ENCODE assay signal across 8 cellular contexts in the genomic region with DNA sequence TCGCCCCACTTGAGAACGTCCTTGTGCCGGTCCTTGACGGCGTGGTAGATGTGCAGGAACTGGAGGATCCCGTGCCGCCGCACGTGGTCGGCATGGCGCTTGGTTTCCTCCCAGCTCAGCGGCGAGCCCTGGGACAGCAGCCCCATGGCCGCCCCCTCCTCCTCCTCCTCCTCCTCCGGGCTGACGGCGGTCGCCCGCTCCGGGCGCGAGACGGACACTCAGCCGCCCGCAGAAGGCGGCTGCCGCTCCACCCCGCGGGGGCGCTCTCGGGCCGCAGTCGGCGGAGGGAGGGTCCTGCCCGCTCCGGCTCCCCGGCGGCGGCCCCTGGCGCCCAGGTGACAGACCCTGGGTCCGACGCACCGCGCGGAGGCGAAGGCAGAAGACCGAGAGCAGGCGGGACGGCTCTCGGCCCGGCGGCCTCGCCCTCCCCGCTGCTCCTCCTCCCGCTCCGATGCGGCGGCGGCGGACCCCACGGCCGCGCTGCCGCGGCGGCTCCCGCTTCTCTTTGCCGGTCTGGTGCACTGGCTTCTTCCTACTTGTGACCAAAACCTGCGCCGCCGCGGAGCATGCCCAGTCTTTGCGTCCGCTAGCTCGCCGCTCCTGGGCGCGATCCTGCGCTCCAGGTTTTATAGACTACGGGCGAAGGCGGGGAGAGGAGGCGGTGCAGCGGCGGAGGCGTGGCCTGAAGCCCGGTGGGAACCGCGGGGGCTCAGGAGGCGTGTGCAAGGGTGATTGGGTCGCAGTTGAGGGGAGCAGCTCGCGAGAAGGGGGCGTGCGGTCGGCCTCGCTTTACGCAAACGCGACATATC. TPM values are rescaled to one million over a fixed set of nuclear protein-coding genes. Genes with fewer than 3 reads are reported as not detected.
DNase-seq lines count a peak whose midpoint lies in the region; TF ChIP-seq lines count a peak whose summit lies in the region.

A gene (minus strand): TSS at position 602 of the 809 bp plus-strand sequence. CDS start 456 bp downstream, at position 146.

- H3K9me3 Mint-ChIP-seq in neural crest cell = peaks cover 5% of the 10 kb centered on the region

- H3K4me1 Mint-ChIP-seq in neural crest cell = peaks cover 40% of the 10 kb centered on the region

- peak; percentile 38 for TF ChIP-seq CTCF in fibroblast of villous mesenchyme (IDR thresholded peaks at IDR 0.05; ENCODE audit: insufficient read depth, low read depth, low read length)
- peak; percentile 75 for TF ChIP-seq CTCF in neural crest cell (conservative IDR thresholded peaks at IDR 0.05)

- H3K27ac ChIP-seq in stomach smooth muscle (ENCODE audit: low read length) = peak within 1 kb of the TSS; percentile 88

- no peaks in the 10 kb centered on the region for H3K27me3 ChIP-seq in stomach smooth muscle (ENCODE audit: control insufficient read depth in 1 of 2, insufficient read depth in 2 of 2, low read length in 2 of 2)

- no peaks in the 10 kb centered on the region for H3K36me3 ChIP-seq in ES-I3 (ENCODE audit: insufficient read depth, low read length)
- no peaks in the 10 kb centered on the region for H3K36me3 ChIP-seq in stomach smooth muscle (ENCODE audit: control insufficient read depth in 2 of 2, insufficient read depth in 2 of 2, low read length in 2 of 2)

- H3K4me3 Mint-ChIP-seq in neural crest cell = peak within 1 kb of the TSS; percentile 99

- peaks cover 6% of the 10 kb centered on the region for H3K4me1 ChIP-seq in ES-I3 (ENCODE audit: insufficient read depth, low read length)
- peaks cover 26% of the 10 kb centered on the region for H3K4me1 ChIP-seq in stomach smooth muscle (ENCODE audit: control insufficient read depth, insufficient read depth, low read length)

- H3K36me3 Mint-ChIP-seq in neural crest cell (ENCODE audit: low read depth) = no peaks in the 10 kb centered on the region

- H3K4me3 ChIP-seq in fibroblast of villous mesenchyme (ENCODE audit: low read depth, low read length) (peak within 1 kb of the TSS; percentile 92), stomach smooth muscle (ENCODE audit: low read length in 2 of 2) (peak within 1 kb of the TSS; percentile 90 to 93)

- no peaks in the 10 kb centered on the region for H3K9me3 ChIP-seq in ES-I3 (ENCODE audit: control insufficient read depth, insufficient read depth, low read length)
- no peaks in the 10 kb centered on the region for H3K9me3 ChIP-seq in stomach smooth muscle (ENCODE audit: control insufficient read depth in 2 of 2, low read length in 2 of 2)

- DNase-seq in H4 (ENCODE audit: low spot score) (peak; percentile 97), LoVo (ENCODE audit: low spot score) (peak; percentile 94), SHP77 (lab: John Stamatoyannopoulos, UW) (peak; percentile 89 to 91), fibroblast of villous mesenchyme (ENCODE audit: low read depth) (peak; percentile 95), neural crest cell (ENCODE audit: low read depth, low spot score) (peak; percentile 90)
- peak; percentile 95 for DNase-seq in activated effector memory CD4-positive, alpha-beta T cell treated with anti-CD3 and anti-CD28 coated beads, Interleukin-2, amount 50 U/mL, for 16 hours

- peak within 1 kb of the TSS; percentile 91 for H3K9ac ChIP-seq in ES-I3 (ENCODE audit: low read depth, low read length)
- peak within 1 kb of the TSS; percentile 69 to 74 for H3K9ac ChIP-seq in stomach smooth muscle (ENCODE audit: low read length in 2 of 2)

- H3K27ac Mint-ChIP-seq in neural crest cell (ENCODE audit: unreplicated experiment) = peak within 1 kb of the TSS; percentile 99

- peaks cover 21% of the 10 kb centered on the region for H3K27me3 Mint-ChIP-seq in neural crest cell (ENCODE audit: low read depth)

RNA-seq across cellular contexts. Expression of the gene that starts here (rescaled TPM):
- total RNA-seq in H4 (2014; rRNA removed; shearing (Covaris generic)) = 58.5 and 65.4 TPM in 2 replicates
- 25.8 and 36.3 TPM in 2 replicates for total RNA-seq in fibroblast of villous mesenchyme
- total RNA-seq in neural crest cell = 22.6 and 27.5 TPM in 2 replicates

Comparison
In these comparisons a context has a peak if more than half of its experiments do, and no peak if none do; other contexts are left out.
1. Peak in every context shown above with its lines: DNase-seq, H3K4me3 ChIP-seq and H3K27ac ChIP-seq.